Comparison of ENCODE assay signal across 15 cellular contexts in genomic region chr1:57404914-57405313, GRCh38. TPM values are rescaled to one million over a fixed set of nuclear protein-coding genes. Genes with fewer than 3 reads are reported as not detected.
A peak's percentile ranks its signal among the peaks of the same experiment; 100 is the strongest.
DNase-seq lines count a peak whose midpoint lies in the region; ATAC-seq and TF ChIP-seq lines count a peak whose summit lies in the region.
"Had no signal": no experiment of that assay in that cellular context is flagged by ENCODE, and none has a peak within 500 bp of the region (broad histone marks: within the 10 kb centered on the region; RNA-seq: fewer than 3 reads in every experiment).

No MANE protein-coding gene starts in this region.

- CTCF ChIA-PET in IMR-90 (lab: Yijun Ruan, JAX): no interaction called here

- intact Hi-C loops in IMR-90 (cut with micrococcal nuclease): no loop called here
- intact Hi-C loops in ovary (cut with DNase I): no loop called here

- POLR2A ChIA-PET in IMR-90 (lab: Charles Lee; ENCODE audit: unreplicated experiment): no interaction called here

- H3K4me2 ChIP-seq in IMR-90 (ENCODE audit: low read depth, low read length): no peak overlapping the region
- H3K4me2 ChIP-seq: BLaER1 had no signal

- no peak overlapping the region for H2BK15ac ChIP-seq in IMR-90 (ENCODE audit: low read depth, low read length)

- in situ Hi-C loops in IMR-90 (cut with MboI; ENCODE audit: low sequenced_read_pairs): no loop called here

- H3K27ac ChIP-seq in IMR-90 (ENCODE audit: insufficient read depth, low read length) (no peak overlapping the region), ovary (no peak overlapping the region)
- H3K27ac ChIP-seq: BLaER1, HL-60 had no signal

- H4K5ac ChIP-seq in IMR-90 (ENCODE audit: low read depth, low read length): no peak overlapping the region

- no peak overlapping the region for H4K8ac ChIP-seq in IMR-90 (ENCODE audit: low read depth in 2 of 2, low read length in 2 of 2)

- no peak overlapping the region for H4K91ac ChIP-seq in IMR-90 (ENCODE audit: insufficient read depth, low read depth, low read length)

- H3K4ac ChIP-seq in IMR-90 (ENCODE audit: low read depth, low read length): no peak overlapping the region

- no peaks in the 10 kb centered on the region for H4K20me1 ChIP-seq in IMR-90 (ENCODE audit: insufficient read depth, low read length)
- H4K20me1 ChIP-seq: BLaER1 had no signal

- H3K27me3 ChIP-seq in IMR-90 (ENCODE audit: control insufficient read depth, insufficient read depth, low read length) (no peaks in the 10 kb centered on the region), ovary (no peaks in the 10 kb centered on the region)
- H3K27me3 ChIP-seq: BLaER1 had no signal

- no peak overlapping the region for H3K9ac ChIP-seq in IMR-90 (ENCODE audit: low read depth, low read length)
- H3K9ac ChIP-seq: BLaER1 had no signal

- no peaks in the 10 kb centered on the region for H3K9me1 ChIP-seq in IMR-90 (ENCODE audit: insufficient read depth, low read length)

- H3K4me1 ChIP-seq in IMR-90 (ENCODE audit: control insufficient read depth, insufficient read depth, low read length): peaks cover 2% of the 10 kb centered on the region; the same call in 1 of the 2 replicates
- peaks cover 1% of the 10 kb centered on the region for H3K4me1 ChIP-seq in ovary (ENCODE audit: insufficient read depth)
- H3K4me1 ChIP-seq: Caco-2 had no signal

- TF ChIP-seq CTCF in IMR-90 (conservative IDR thresholded peaks at IDR 0.05; ENCODE audit: low read depth, low read length) (no peak), ovary (IDR thresholded peaks at IDR 0.05) (no peak)

- no peak for TF ChIP-seq RAD21 in IMR-90 (IDR thresholded peaks at IDR 0.05; ENCODE audit: low read length)

- H2AK5ac ChIP-seq in IMR-90 (ENCODE audit: low read depth, low read length): no peak overlapping the region

- WGBS in IMR-90 (ENCODE audit: extremely low coverage in 2 of 2, insufficient read length in 1 of 2), 2 experiments: 20% methylated on average over 1 of the region's 3 CpGs; no CpG with 5 or more reads in 1 of the 2 experiments
- 54 to 67% (median 57%) methylated on average over 3 of the region's 3 CpGs for WGBS in ovary, 3 donors

- H3K56ac ChIP-seq in IMR-90 (ENCODE audit: extremely low read depth, insufficient read depth, low read length): no peak overlapping the region

- ATAC-seq in IMR-90 (ENCODE audit: low read depth) (peak; percentile 81), GM21367 (IDR thresholded peaks at IDR 0.05; ENCODE audit: unreplicated experiment) (no peak)
- ATAC-seq: HCT116, K562 had no signal

- no peaks in the 10 kb centered on the region for H3K79me1 ChIP-seq in IMR-90 (ENCODE audit: low read depth in 1 of 2, low read length in 2 of 2)

- H2BK20ac ChIP-seq in IMR-90 (ENCODE audit: low read depth, low read length): no peak overlapping the region

- H3K18ac ChIP-seq in IMR-90 (ENCODE audit: low read depth, low read length): no peak overlapping the region

- BruUV-seq in IMR-90 (replicated peaks; lab: Mats Ljungman, UMichigan): no TSS peak

- H3K14ac ChIP-seq in IMR-90 (replicated peaks; ENCODE audit: low read depth, low read length): no peak overlapping the region

- H3K4me3 ChIP-seq in IMR-90 (ENCODE audit: insufficient read depth, low read depth, low read length) (no peak overlapping the region), ovary (no peak overlapping the region)
- H3K4me3 ChIP-seq: BLaER1, K562 had no signal

- H3K36me3 ChIP-seq in IMR-90 (ENCODE audit: control insufficient read depth, insufficient read depth, low read length) (no peaks in the 10 kb centered on the region), ovary (no peaks in the 10 kb centered on the region)

- H2BK120ac ChIP-seq in IMR-90 (ENCODE audit: low read depth, low read length): no peak overlapping the region

- no peak overlapping the region for H2AK9ac ChIP-seq in IMR-90 (replicated peaks; ENCODE audit: low read depth, low read length, poor library complexity)

- H2AFZ ChIP-seq in IMR-90 (replicated peaks; ENCODE audit: low read length, poor library complexity): no peak overlapping the region

- no peak for TF ChIP-seq POLR2A in IMR-90 (IDR thresholded peaks at IDR 0.05; ENCODE audit: low read depth, low read length)
- no peak for TF ChIP-seq POLR2A in ovary (IDR thresholded peaks at IDR 0.05)

- no peaks in the 10 kb centered on the region for H3K9me3 ChIP-seq in IMR-90 (ENCODE audit: control insufficient read depth, insufficient read depth, low read length)
- H3K9me3 ChIP-seq in ovary: no peaks in the 10 kb centered on the region
- H3K9me3 ChIP-seq: BLaER1, Caco-2 had no signal

- DNase-seq in EH (ENCODE audit: low read depth) (peak; percentile 39), IMR-90 (peak; percentile 28), fibroblast of peridontal ligament (ENCODE audit: extremely low read depth) (peak; percentile 2), RPMI8226 (no peak), ovary (no peak), iPS-NIHi11 (ENCODE audit: low spot score) (no peak)
- DNase-seq: AML-193; Caco-2; CD8-positive, alpha-beta memory T cell; DMS53 had no signal

- TF ChIP-seq EP300 in ovary (IDR thresholded peaks at IDR 0.05): no peak

- H2BK5ac ChIP-seq in IMR-90 (ENCODE audit: low read depth, low read length, poor library complexity, severe bottlenecking): no peak overlapping the region

- no peak overlapping the region for H3K23ac ChIP-seq in IMR-90 (ENCODE audit: low read depth, low read length)

- dilution Hi-C loops in IMR-90 (cut with HindIII; ENCODE audit: low sequenced_read_pairs, unreplicated experiment): no loop called here

TF ChIP-seq in IMR-90, 13 proteins besides CTCF, POLR2A, EP300 and RAD21:
- TF ChIP-seq RCOR1 (IDR thresholded peaks at IDR 0.05; ENCODE audit: insufficient replicate concordance, low read length) (no peak), NFE2L2 (IDR thresholded peaks at IDR 0.05; ENCODE audit: low read depth, low read length) (no peak), RFX5 (IDR thresholded peaks at IDR 0.05; ENCODE audit: low read depth, low read length) (no peak), SMC3 (IDR thresholded peaks at IDR 0.05; ENCODE audit: low read depth, low read length) (no peak), MAFK (IDR thresholded peaks at IDR 0.05; ENCODE audit: low read depth, low read length) (no peak), BHLHE40 (IDR thresholded peaks at IDR 0.05; ENCODE audit: low read depth, low read length) (no peak)

RNA-seq across cellular contexts. Expression of gene DAB1, which starts 18.9 kb away (rescaled TPM):
- total RNA-seq in IMR-90 (2012; rRNA removed) (0.18 and 0.56 TPM in 2 replicates), ovary (1 to 10 TPM in 3 of 7 donors, under 1 TPM in 4; 0.34 to 5.5 (median 0.77) TPM)
- polyA plus RNA-seq in IMR-90 (2012; rRNA removed) (0.41 and 0.53 TPM in 2 replicates), ovary (1 to 10 TPM in 1 of 2 donors, under 1 TPM in 1; 0.22 to 4.4 TPM)
- 0.14 and 0.57 TPM in 2 replicates for polyA plus RNA-seq in IMR-90 (2012; cell fraction: cytosol; rRNA removed)
- polyA plus RNA-seq in IMR-90 (2012; cell fraction: nucleus; rRNA removed; ENCODE audit: low replicate concordance): 0.67 and 0.73 TPM in 2 replicates
- total RNA-seq: K562 had no signal
- polyA plus RNA-seq: K562 had no signal

Comparison
In these comparisons a context has a peak if more than half of its experiments do, and no peak if none do; other contexts are left out.
1. DNase-seq: peak in EH (single experiment), IMR-90 (single experiment) and fibroblast of peridontal ligament (single experiment); none in RPMI8226 (single experiment), ovary (0 of 5) and iPS-NIHi11 (single experiment).